ENCODE assay signal across 8 cellular contexts in genomic region chr7:92835140-92835850, GRCh38. TPM values are rescaled to one million over a fixed set of nuclear protein-coding genes. Genes with fewer than 3 reads are reported as not detected.
A peak's percentile ranks its signal among the peaks of the same experiment; 100 is the strongest.
DNase-seq lines count a peak whose midpoint lies in the region; ATAC-seq and TF ChIP-seq lines count a peak whose summit lies in the region.

No MANE protein-coding gene starts in this region.

- H3K4me1 ChIP-seq in BE2C (no peaks in the 10 kb centered on the region; the same call in none of the 2 replicates), SJCRH30 (peaks cover 6% of the 10 kb centered on the region), ovary (ENCODE audit: insufficient read depth) (peaks cover 7% of the 10 kb centered on the region), vagina (peaks cover 25% of the 10 kb centered on the region)

- H3K27ac ChIP-seq in SJCRH30 = peak overlapping the region; percentile 92
- H3K27ac ChIP-seq in ovary = peak overlapping the region in 1 of 2 donors; percentile 13
- H3K27ac ChIP-seq in vagina = peak overlapping the region; percentile 84

- no peaks in the 10 kb centered on the region for H3K9me3 Mint-ChIP-seq in HFFc6
- no peaks in the 10 kb centered on the region for H3K9me3 Mint-ChIP-seq in activated naive CD4-positive, alpha-beta T cell treated with anti-CD3 and anti-CD28 coated beads for 36 hours

- peak overlapping the region; percentile 98 for H3K27ac Mint-ChIP-seq in HFFc6
- peak overlapping the region; percentile 97 for H3K27ac Mint-ChIP-seq in activated naive CD4-positive, alpha-beta T cell treated with anti-CD3 and anti-CD28 coated beads for 36 hours

- H3K27me3 Mint-ChIP-seq in HFFc6 (ENCODE audit: insufficient read depth) = no peaks in the 10 kb centered on the region; the same call in 1 of the 2 replicates
- H3K27me3 Mint-ChIP-seq in activated naive CD4-positive, alpha-beta T cell treated with anti-CD3 and anti-CD28 coated beads for 36 hours (ENCODE audit: low read depth) = peaks cover 7% of the 10 kb centered on the region

- peak; percentile 40 for DNase-seq in BE2C
- DNase-seq in HFFc6 = peak; percentile 70
- DNase-seq in SJCRH30 = peak; percentile 67 to 75
- DNase-seq in activated naive CD4-positive, alpha-beta T cell treated with anti-CD3 and anti-CD28 coated beads for 36 hours = peak; percentile 62
- DNase-seq in head of caudate nucleus = peak in 40 of 42 donors; percentile 5 to 66 (median 39)
- peak; percentile 34 to 56 (median 44) for DNase-seq in ovary
- DNase-seq in vagina (ENCODE audit: extremely low spot score in 2 of 2) = no peak

- ATAC-seq in HG02852 (IDR thresholded peaks at IDR 0.05; ENCODE audit: unreplicated experiment) = no peak

- CTCF ChIA-PET in activated naive CD4-positive, alpha-beta T cell treated with anti-CD3 and anti-CD28 coated beads for 36 hours (lab: Charles Lee) = interaction anchor here (3.9 kb wide), 1 partner anchor 22 kb away, joined by 33 read pairs; no protein-coding TSS in a partner anchor

- TF ChIP-seq EP300 in ovary (IDR thresholded peaks at IDR 0.05) = no peak

- peaks cover 38% of the 10 kb centered on the region for H3K36me3 Mint-ChIP-seq in HFFc6 (ENCODE audit: low read depth)
- peaks cover 38% of the 10 kb centered on the region for H3K36me3 Mint-ChIP-seq in activated naive CD4-positive, alpha-beta T cell treated with anti-CD3 and anti-CD28 coated beads for 36 hours (ENCODE audit: low read depth)

- H3K4me3 ChIP-seq in BE2C (ENCODE audit: low read depth, low read length) (peak overlapping the region; percentile 98), SJCRH30 (peak overlapping the region; percentile 81), ovary (peak overlapping the region; percentile 55), vagina (peak overlapping the region; percentile 57 to 89)

- H3K4me1 Mint-ChIP-seq in HFFc6 (ENCODE audit: low read depth) = peaks cover 32% of the 10 kb centered on the region
- H3K4me1 Mint-ChIP-seq in activated naive CD4-positive, alpha-beta T cell treated with anti-CD3 and anti-CD28 coated beads for 36 hours (ENCODE audit: low read depth) = peaks cover 21% of the 10 kb centered on the region

- H3K4me3 Mint-ChIP-seq in HFFc6 = peak overlapping the region; percentile 96
- peak overlapping the region; percentile 89 for H3K4me3 Mint-ChIP-seq in activated naive CD4-positive, alpha-beta T cell treated with anti-CD3 and anti-CD28 coated beads for 36 hours

- H3K27me3 ChIP-seq in BE2C = peaks cover 37% of the 10 kb centered on the region
- H3K27me3 ChIP-seq in SJCRH30 = no peaks in the 10 kb centered on the region
- peaks cover 2% of the 10 kb centered on the region for H3K27me3 ChIP-seq in ovary
- H3K27me3 ChIP-seq in vagina = no peaks in the 10 kb centered on the region

- H3K36me3 ChIP-seq in BE2C (peaks cover 23% of the 10 kb centered on the region), SJCRH30 (peaks cover 33% of the 10 kb centered on the region), ovary (no peaks in the 10 kb centered on the region), vagina (no peaks in the 10 kb centered on the region)

- TF ChIP-seq CTCF in BE2C (IDR thresholded peaks at IDR 0.05; ENCODE audit: low read depth, low read length) = no peak
- TF ChIP-seq CTCF in HFFc6 (IDR thresholded peaks at IDR 0.05) = no peak
- no peak for TF ChIP-seq CTCF in ovary (IDR thresholded peaks at IDR 0.05)
- no peak for TF ChIP-seq CTCF in vagina (IDR thresholded peaks at IDR 0.05)

- H3K9me3 ChIP-seq in BE2C (no peaks in the 10 kb centered on the region), SJCRH30 (replicated peaks) (no peaks in the 10 kb centered on the region), ovary (no peaks in the 10 kb centered on the region), vagina (no peaks in the 10 kb centered on the region)

- WGBS in ovary, 3 donors = 0% methylated on average over 43 to 52 of the region's 52 CpGs

- intact Hi-C loops in activated naive CD4-positive, alpha-beta T cell treated with anti-CD3 and anti-CD28 coated beads for 36 hours (cut with micrococcal nuclease) = loop anchor here (2.0 to 10.0 kb wide), 5 partner anchors 40 to 700 kb away; partner anchors contain the start of genes ANKIB1, CYP51A1, KRIT1 and SAMD9
- intact Hi-C loops in head of caudate nucleus (cut with DNase I) (loop anchor here (10.0 kb wide), 1 partner anchor 220 kb away; no protein-coding TSS in a partner anchor), ovary (cut with DNase I) (loop anchor here in 3 of 4 donors (10.0 kb wide), 3 partner anchors 140 to 220 kb away; no protein-coding TSS in a partner anchor), vagina (cut with DNase I) (loop anchor here (5.0 to 10.0 kb wide), 2 partner anchors 120 to 218 kb away; no protein-coding TSS in a partner anchor)

- no peak for TF ChIP-seq POLR2A in ovary (IDR thresholded peaks at IDR 0.05)
- TF ChIP-seq POLR2A in vagina (IDR thresholded peaks at IDR 0.05) = no peak

RNA-seq across cellular contexts. Expression of gene CDK6, which starts 1.1 kb away (rescaled TPM):
- 17.2 TPM for polyA plus RNA-seq in BE2C (2012; ENCODE audit: insufficient read depth, insufficient read length, low read depth)
- total RNA-seq in HFFc6 (2021; fragmentation: NEBNext Ultra II Directional; extraction: Animal tissue kit (Norgen Biotek cat#: 25700)) = 10 to 100 TPM; 54.5 to 90.0 (median 58.9) TPM
- 184 and 194 TPM in 2 replicates for total RNA-seq in SJCRH30 (2014; rRNA removed; shearing (Covaris generic))
- total RNA-seq in activated naive CD4-positive, alpha-beta T cell treated with anti-CD3 and anti-CD28 coated beads for 36 hours = 100 to 1,000 TPM in 1 of 2 experiments, 10 to 100 TPM in 1; 99.4 to 101 TPM
- 10 to 100 TPM in 6 of 7 donors, 1 to 10 TPM in 1; 5.4 to 20.4 (median 11.6) TPM for total RNA-seq in ovary
- polyA plus RNA-seq in ovary = 1 to 10 TPM; 1.8 to 4.4 TPM
- total RNA-seq in vagina = 20.6 TPM

Comparison
In these comparisons a context has a peak if more than half of its experiments do, and no peak if none do; other contexts are left out.
1. DNase-seq: peak in BE2C (single experiment), HFFc6 (single experiment), SJCRH30 (2 of 2), activated naive CD4-positive, alpha-beta T cell treated with anti-CD3 and anti-CD28 coated beads for 36 hours (single experiment), head of caudate nucleus (40 of 42) and ovary (5 of 5); none in vagina (0 of 2).
2. Peak in every context shown above with its lines, with median percentiles within 50 percentile points of each other: H3K4me3 ChIP-seq.